In the genomic region with DNA sequence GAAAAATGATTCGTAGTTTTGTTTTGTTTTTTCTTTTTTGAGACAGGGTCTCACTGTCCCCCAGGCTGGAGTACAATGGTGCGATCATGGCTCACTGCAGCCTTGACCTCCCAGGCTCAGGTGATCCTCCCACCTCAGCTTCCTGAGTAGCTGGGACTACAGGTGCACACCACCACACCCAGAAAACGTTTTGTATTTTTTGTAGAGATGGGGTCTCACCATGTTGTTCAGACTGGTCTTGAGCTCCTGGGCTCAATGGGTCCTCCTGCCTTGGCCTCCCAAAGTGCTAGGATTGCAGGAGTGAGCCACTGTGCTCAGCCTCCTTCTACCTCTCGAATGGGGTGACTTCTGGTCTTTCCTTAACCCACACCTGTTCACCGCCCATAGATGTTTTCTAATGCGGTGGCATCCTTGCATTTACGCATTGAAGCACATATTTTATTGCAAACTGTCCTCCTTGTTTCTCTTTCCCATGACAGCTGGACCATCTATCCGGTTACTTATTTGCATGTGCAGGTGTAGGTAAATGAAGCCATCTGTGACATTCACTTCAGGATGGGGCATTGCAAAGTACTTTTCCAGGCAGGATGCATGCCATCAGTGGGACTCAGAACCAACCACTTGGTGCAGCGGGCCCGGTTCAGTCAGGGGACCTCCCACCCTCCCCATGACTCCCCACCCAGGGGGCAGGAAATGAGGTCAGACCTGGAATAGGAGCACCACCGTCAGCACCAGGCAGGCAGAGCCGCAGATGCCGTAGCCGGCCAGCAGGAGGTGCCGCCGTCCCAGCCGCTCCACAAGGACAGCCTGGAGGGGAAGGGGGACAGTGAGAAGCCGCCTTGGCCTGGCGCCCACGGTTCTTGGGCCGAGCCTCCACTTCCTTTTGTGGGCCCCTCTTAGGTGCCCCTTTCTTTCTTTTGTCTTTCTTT, we compare ENCODE assay signal across 1 cellular context.
TF ChIP-seq lines count a peak whose summit lies in the region.

No MANE protein-coding gene starts in this region.

TF ChIP-seq in HepG2, 621 proteins besides CTCF, POLR2A, EP300 and RAD21 (continued from another document and continues in another):
- TF ChIP-seq, protein P1, sequence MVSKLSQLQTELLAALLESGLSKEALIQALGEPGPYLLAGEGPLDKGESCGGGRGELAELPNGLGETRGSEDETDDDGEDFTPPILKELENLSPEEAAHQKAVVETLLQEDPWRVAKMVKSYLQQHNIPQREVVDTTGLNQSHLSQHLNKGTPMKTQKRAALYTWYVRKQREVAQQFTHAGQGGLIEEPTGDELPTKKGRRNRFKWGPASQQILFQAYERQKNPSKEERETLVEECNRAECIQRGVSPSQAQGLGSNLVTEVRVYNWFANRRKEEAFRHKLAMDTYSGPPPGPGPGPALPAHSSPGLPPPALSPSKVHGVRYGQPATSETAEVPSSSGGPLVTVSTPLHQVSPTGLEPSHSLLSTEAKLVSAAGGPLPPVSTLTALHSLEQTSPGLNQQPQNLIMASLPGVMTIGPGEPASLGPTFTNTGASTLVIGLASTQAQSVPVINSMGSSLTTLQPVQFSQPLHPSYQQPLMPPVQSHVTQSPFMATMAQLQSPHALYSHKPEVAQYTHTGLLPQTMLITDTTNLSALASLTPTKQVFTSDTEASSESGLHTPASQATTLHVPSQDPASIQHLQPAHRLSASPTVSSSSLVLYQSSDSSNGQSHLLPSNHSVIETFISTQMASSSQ (IDR thresholded peaks at IDR 0.05; ENCODE audit: low read depth) = no peak
- TF ChIP-seq, protein P1 (CRISPR knock-in tag; IDR thresholded peaks at IDR 0.05; ENCODE audit: borderline replicate concordance) = no peak
- TF ChIP-seq, protein P2, sequence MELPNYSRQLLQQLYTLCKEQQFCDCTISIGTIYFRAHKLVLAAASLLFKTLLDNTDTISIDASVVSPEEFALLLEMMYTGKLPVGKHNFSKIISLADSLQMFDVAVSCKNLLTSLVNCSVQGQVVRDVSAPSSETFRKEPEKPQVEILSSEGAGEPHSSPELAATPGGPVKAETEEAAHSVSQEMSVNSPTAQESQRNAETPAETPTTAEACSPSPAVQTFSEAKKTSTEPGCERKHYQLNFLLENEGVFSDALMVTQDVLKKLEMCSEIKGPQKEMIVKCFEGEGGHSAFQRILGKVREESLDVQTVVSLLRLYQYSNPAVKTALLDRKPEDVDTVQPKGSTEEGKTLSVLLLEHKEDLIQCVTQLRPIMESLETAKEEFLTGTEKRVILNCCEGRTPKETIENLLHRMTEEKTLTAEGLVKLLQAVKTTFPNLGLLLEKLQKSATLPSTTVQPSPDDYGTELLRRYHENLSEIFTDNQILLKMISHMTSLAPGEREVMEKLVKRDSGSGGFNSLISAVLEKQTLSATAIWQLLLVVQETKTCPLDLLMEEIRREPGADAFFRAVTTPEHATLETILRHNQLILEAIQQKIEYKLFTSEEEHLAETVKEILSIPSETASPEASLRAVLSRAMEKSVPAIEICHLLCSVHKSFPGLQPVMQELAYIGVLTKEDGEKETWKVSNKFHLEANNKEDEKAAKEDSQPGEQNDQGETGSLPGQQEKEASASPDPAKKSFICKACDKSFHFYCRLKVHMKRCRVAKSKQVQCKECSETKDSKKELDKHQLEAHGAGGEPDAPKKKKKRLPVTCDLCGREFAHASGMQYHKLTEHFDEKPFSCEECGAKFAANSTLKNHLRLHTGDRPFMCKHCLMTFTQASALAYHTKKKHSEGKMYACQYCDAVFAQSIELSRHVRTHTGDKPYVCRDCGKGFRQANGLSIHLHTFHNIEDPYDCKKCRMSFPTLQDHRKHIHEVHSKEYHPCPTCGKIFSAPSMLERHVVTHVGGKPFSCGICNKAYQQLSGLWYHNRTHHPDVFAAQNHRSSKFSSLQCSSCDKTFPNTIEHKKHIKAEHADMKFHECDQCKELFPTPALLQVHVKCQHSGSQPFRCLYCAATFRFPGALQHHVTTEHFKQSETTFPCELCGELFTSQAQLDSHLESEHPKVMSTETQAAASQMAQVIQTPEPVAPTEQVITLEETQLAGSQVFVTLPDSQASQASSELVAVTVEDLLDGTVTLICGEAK (IDR thresholded peaks at IDR 0.05) = no peak
- TF ChIP-seq, protein P2 (CRISPR knock-in tag; IDR thresholded peaks at IDR 0.05) = no peak
- TF ChIP-seq GZF1 (CRISPR knock-in tag; IDR thresholded peaks at IDR 0.05) = no peak
- TF ChIP-seq GLI4 (CRISPR knock-in tag; IDR thresholded peaks at IDR 0.05; ENCODE audit: borderline replicate concordance) = no peak
- TF ChIP-seq CREM (IDR thresholded peaks at IDR 0.05) = no peak
- no peak for TF ChIP-seq CREM (CRISPR knock-in tag; IDR thresholded peaks at IDR 0.05)
- TF ChIP-seq, protein P3, sequence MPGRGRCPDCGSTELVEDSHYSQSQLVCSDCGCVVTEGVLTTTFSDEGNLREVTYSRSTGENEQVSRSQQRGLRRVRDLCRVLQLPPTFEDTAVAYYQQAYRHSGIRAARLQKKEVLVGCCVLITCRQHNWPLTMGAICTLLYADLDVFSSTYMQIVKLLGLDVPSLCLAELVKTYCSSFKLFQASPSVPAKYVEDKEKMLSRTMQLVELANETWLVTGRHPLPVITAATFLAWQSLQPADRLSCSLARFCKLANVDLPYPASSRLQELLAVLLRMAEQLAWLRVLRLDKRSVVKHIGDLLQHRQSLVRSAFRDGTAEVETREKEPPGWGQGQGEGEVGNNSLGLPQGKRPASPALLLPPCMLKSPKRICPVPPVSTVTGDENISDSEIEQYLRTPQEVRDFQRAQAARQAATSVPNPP (CRISPR knock-in tag; IDR thresholded peaks at IDR 0.05) = no peak
- no peak for TF ChIP-seq MYC (CRISPR knock-in tag; IDR thresholded peaks at IDR 0.05; ENCODE audit: borderline replicate concordance)
- peak; percentile 40; the same call in 1 of the 2 replicates for TF ChIP-seq GABPB1 (CRISPR knock-in tag; IDR thresholded peaks at IDR 0.05)
- TF ChIP-seq ZNF562 (CRISPR knock-in tag; IDR thresholded peaks at IDR 0.05; ENCODE audit: borderline replicate concordance) = no peak
- no peak for TF ChIP-seq PAWR (CRISPR knock-in tag; IDR thresholded peaks at IDR 0.05; ENCODE audit: borderline replicate concordance)
- TF ChIP-seq, protein P4, sequence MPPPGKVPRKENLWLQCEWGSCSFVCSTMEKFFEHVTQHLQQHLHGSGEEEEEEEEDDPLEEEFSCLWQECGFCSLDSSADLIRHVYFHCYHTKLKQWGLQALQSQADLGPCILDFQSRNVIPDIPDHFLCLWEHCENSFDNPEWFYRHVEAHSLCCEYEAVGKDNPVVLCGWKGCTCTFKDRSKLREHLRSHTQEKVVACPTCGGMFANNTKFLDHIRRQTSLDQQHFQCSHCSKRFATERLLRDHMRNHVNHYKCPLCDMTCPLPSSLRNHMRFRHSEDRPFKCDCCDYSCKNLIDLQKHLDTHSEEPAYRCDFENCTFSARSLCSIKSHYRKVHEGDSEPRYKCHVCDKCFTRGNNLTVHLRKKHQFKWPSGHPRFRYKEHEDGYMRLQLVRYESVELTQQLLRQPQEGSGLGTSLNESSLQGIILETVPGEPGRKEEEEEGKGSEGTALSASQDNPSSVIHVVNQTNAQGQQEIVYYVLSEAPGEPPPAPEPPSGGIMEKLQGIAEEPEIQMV (CRISPR knock-in tag; IDR thresholded peaks at IDR 0.05; ENCODE audit: low read depth) = no peak
- no peak for TF ChIP-seq PLSCR1 (CRISPR knock-in tag; IDR thresholded peaks at IDR 0.05; ENCODE audit: borderline replicate concordance)
- TF ChIP-seq GPN1 (CRISPR knock-in tag; IDR thresholded peaks at IDR 0.05; ENCODE audit: borderline replicate concordance) = no peak
- TF ChIP-seq, protein P5, sequence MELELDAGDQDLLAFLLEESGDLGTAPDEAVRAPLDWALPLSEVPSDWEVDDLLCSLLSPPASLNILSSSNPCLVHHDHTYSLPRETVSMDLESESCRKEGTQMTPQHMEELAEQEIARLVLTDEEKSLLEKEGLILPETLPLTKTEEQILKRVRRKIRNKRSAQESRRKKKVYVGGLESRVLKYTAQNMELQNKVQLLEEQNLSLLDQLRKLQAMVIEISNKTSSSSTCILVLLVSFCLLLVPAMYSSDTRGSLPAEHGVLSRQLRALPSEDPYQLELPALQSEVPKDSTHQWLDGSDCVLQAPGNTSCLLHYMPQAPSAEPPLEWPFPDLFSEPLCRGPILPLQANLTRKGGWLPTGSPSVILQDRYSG (CRISPR knock-in tag; IDR thresholded peaks at IDR 0.05) = no peak
- TF ChIP-seq ZNF564 (CRISPR knock-in tag; IDR thresholded peaks at IDR 0.05) = no peak
- TF ChIP-seq, protein P6, sequence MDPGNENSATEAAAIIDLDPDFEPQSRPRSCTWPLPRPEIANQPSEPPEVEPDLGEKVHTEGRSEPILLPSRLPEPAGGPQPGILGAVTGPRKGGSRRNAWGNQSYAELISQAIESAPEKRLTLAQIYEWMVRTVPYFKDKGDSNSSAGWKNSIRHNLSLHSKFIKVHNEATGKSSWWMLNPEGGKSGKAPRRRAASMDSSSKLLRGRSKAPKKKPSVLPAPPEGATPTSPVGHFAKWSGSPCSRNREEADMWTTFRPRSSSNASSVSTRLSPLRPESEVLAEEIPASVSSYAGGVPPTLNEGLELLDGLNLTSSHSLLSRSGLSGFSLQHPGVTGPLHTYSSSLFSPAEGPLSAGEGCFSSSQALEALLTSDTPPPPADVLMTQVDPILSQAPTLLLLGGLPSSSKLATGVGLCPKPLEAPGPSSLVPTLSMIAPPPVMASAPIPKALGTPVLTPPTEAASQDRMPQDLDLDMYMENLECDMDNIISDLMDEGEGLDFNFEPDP (CRISPR knock-in tag; conservative IDR thresholded peaks at IDR 0.05) = 0 out of 2 replicates have a peak, but pooled peaks have one; percentile 10
- no peak for TF ChIP-seq ZNF572 (CRISPR knock-in tag; IDR thresholded peaks at IDR 0.05)
- TF ChIP-seq HNF4G (IDR thresholded peaks at IDR 0.05; ENCODE audit: borderline replicate concordance, low read depth, low read length) = no peak
- no peak for TF ChIP-seq HNF4G (CRISPR knock-in tag; IDR thresholded peaks at IDR 0.05; ENCODE audit: borderline replicate concordance, low read depth)
- no peak for TF ChIP-seq ZNF580 (CRISPR knock-in tag; IDR thresholded peaks at IDR 0.05; ENCODE audit: borderline replicate concordance, low read depth)
- TF ChIP-seq, protein P7, sequence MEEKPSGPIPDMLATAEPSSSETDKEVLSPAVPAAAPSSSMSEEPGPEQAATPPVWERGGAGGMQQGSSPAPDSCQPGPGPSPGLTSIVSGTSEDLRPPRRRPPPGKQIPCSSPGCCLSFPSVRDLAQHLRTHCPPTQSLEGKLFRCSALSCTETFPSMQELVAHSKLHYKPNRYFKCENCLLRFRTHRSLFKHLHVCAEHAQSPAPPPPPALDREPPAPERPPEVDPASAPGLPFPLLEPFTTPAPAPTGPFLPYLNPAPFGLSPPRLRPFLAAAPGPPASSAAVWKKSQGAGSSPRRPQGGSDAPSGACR (CRISPR knock-in tag; IDR thresholded peaks at IDR 0.05) = no peak
- no peak for TF ChIP-seq CREB1 (IDR thresholded peaks at IDR 0.05)
- peak; percentile 46; the same call in 1 of the 2 replicates for TF ChIP-seq CREB1 (CRISPR knock-in tag; IDR thresholded peaks at IDR 0.05)
- peak; percentile 63 for TF ChIP-seq STAG1 (CRISPR knock-in tag; IDR thresholded peaks at IDR 0.05)
